ENCODE assay signal across 1 cellular context in the genomic region with DNA sequence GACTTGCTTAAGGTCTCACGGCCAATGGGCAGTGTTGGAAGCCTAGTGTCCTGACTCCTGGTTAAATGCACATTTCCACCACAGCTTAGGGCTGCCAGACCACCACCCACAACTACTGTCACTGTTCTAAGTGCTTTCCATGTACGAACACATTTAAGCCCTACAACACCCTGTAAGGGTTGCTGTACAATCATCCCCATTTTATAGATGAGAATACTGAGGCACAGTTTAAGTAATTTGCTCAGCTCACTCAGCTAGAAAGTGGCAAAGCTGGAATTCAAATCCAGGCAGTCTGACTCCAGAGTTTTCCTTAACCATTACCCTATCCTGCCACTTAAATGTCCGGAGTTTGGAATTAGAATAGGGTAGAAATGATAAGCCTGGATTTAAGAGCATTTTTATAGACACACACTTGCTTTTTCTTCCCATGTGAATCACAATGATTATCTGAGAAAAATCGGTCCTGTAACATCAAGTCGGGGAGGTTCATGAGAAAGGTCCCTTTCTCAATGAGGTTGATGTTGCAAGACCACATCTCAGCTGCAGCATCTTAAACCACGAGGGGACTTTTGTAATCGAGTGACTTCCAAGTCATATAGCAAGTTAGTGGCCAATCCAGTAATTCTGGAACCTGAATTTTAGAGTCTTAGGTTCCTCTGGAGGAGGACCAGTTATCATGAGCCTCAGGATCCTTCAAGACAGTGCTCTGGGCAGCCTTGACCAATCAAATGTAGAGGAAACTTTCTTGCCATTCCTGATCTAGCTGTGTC.
A peak's percentile ranks its signal among the peaks of the same experiment; 100 is the strongest.
TF ChIP-seq lines count a peak whose summit lies in the region.

No MANE protein-coding gene starts in this region.

TF ChIP-seq in GM12878, 131 proteins besides CTCF, POLR2A, EP300 and RAD21 (continues in another document):
- TF ChIP-seq, protein P1, sequence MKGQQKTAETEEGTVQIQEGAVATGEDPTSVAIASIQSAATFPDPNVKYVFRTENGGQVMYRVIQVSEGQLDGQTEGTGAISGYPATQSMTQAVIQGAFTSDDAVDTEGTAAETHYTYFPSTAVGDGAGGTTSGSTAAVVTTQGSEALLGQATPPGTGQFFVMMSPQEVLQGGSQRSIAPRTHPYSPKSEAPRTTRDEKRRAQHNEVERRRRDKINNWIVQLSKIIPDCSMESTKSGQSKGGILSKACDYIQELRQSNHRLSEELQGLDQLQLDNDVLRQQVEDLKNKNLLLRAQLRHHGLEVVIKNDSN (IDR thresholded peaks at IDR 0.05; ENCODE audit: borderline replicate concordance, extremely low read length, insufficient read depth, low read depth, low read length), result no peak
- no peak for TF ChIP-seq CHD1 (IDR thresholded peaks at IDR 0.05; ENCODE audit: low read depth, low read length)
- no peak for TF ChIP-seq GATAD2B (conservative IDR thresholded peaks at IDR 0.05; ENCODE audit: low read depth)
- 0 out of 2 replicates have a peak, but pooled peaks have one; percentile 27 for TF ChIP-seq EED (IDR thresholded peaks at IDR 0.05; ENCODE audit: low read depth)
- no peak for TF ChIP-seq SMAD1 (IDR thresholded peaks at IDR 0.05; ENCODE audit: low read depth, partially characterized antibody)
- peak in 1 of 2 experiments; percentile 23; a peak in 1 of 4 replicates for TF ChIP-seq IKZF2 (IDR thresholded peaks at IDR 0.05)
- no peak for TF ChIP-seq MXI1 (IDR thresholded peaks at IDR 0.05; ENCODE audit: low read depth, low read length)
- peak; percentile 72; the same call in 1 of the 2 replicates for TF ChIP-seq IRF4 (IDR thresholded peaks at IDR 0.05; ENCODE audit: low read depth, low read length)
- TF ChIP-seq, protein P2, sequence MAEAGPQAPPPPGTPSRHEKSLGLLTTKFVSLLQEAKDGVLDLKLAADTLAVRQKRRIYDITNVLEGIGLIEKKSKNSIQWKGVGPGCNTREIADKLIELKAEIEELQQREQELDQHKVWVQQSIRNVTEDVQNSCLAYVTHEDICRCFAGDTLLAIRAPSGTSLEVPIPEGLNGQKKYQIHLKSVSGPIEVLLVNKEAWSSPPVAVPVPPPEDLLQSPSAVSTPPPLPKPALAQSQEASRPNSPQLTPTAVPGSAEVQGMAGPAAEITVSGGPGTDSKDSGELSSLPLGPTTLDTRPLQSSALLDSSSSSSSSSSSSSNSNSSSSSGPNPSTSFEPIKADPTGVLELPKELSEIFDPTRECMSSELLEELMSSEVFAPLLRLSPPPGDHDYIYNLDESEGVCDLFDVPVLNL (IDR thresholded peaks at IDR 0.05; ENCODE audit: low read depth, low read length), result no peak
- TF ChIP-seq, protein P3, sequence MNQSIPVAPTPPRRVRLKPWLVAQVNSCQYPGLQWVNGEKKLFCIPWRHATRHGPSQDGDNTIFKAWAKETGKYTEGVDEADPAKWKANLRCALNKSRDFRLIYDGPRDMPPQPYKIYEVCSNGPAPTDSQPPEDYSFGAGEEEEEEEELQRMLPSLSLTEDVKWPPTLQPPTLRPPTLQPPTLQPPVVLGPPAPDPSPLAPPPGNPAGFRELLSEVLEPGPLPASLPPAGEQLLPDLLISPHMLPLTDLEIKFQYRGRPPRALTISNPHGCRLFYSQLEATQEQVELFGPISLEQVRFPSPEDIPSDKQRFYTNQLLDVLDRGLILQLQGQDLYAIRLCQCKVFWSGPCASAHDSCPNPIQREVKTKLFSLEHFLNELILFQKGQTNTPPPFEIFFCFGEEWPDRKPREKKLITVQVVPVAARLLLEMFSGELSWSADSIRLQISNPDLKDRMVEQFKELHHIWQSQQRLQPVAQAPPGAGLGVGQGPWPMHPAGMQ (IDR thresholded peaks at IDR 0.05; ENCODE audit: borderline replicate concordance), result no peak
- TF ChIP-seq NR2C2 (IDR thresholded peaks at IDR 0.05; ENCODE audit: borderline replicate concordance, control insufficient read depth, insufficient read length, low read depth), result no peak
- TF ChIP-seq CREM (IDR thresholded peaks at IDR 0.05; ENCODE audit: low read depth), result no peak
- no peak for TF ChIP-seq POLR2AphosphoS5 (IDR thresholded peaks at IDR 0.05; ENCODE audit: low read length)
- no peak for TF ChIP-seq HDGF (IDR thresholded peaks at IDR 0.05)
- no peak for TF ChIP-seq SP1 (IDR thresholded peaks at IDR 0.05; ENCODE audit: low read depth, low read length)
- TF ChIP-seq TCF3 (IDR thresholded peaks at IDR 0.05; ENCODE audit: borderline replicate concordance, insufficient read depth, low read depth, low read length), result no peak
- no peak for TF ChIP-seq CHD2 (IDR thresholded peaks at IDR 0.05; ENCODE audit: borderline replicate concordance, low read depth, low read length)
- TF ChIP-seq ESRRA (IDR thresholded peaks at IDR 0.05; ENCODE audit: low read length), result no peak
- no peak for TF ChIP-seq SIX5 (IDR thresholded peaks at IDR 0.05; ENCODE audit: low read depth, low read length, severe bottlenecking)
- TF ChIP-seq MEF2A (IDR thresholded peaks at IDR 0.05; ENCODE audit: insufficient read depth, low read depth, low read length), result no peak
- TF ChIP-seq MTA3 (IDR thresholded peaks at IDR 0.05; ENCODE audit: borderline replicate concordance, low read length), result 0 out of 2 replicates have a peak, but pooled peaks have one; percentile 28
- TF ChIP-seq, protein P4, sequence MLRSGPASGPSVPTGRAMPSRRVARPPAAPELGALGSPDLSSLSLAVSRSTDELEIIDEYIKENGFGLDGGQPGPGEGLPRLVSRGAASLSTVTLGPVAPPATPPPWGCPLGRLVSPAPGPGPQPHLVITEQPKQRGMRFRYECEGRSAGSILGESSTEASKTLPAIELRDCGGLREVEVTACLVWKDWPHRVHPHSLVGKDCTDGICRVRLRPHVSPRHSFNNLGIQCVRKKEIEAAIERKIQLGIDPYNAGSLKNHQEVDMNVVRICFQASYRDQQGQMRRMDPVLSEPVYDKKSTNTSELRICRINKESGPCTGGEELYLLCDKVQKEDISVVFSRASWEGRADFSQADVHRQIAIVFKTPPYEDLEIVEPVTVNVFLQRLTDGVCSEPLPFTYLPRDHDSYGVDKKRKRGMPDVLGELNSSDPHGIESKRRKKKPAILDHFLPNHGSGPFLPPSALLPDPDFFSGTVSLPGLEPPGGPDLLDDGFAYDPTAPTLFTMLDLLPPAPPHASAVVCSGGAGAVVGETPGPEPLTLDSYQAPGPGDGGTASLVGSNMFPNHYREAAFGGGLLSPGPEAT (IDR thresholded peaks at IDR 0.05; ENCODE audit: low read depth), result no peak
- TF ChIP-seq, protein P5, sequence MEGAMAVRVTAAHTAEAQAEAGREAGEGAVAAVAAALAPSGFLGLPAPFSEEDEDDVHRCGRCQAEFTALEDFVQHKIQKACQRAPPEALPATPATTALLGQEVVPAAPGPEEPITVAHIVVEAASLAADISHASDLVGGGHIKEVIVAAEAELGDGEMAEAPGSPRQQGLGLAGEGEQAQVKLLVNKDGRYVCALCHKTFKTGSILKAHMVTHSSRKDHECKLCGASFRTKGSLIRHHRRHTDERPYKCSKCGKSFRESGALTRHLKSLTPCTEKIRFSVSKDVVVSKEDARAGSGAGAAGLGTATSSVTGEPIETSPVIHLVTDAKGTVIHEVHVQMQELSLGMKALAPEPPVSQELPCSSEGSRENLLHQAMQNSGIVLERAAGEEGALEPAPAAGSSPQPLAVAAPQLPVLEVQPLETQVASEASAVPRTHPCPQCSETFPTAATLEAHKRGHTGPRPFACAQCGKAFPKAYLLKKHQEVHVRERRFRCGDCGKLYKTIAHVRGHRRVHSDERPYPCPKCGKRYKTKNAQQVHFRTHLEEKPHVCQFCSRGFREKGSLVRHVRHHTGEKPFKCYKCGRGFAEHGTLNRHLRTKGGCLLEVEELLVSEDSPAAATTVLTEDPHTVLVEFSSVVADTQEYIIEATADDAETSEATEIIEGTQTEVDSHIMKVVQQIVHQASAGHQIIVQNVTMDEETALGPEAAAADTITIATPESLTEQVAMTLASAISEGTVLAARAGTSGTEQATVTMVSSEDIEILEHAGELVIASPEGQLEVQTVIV (IDR thresholded peaks at IDR 0.05; ENCODE audit: borderline replicate concordance, partially characterized antibody), result no peak
- TF ChIP-seq SUZ12 (IDR thresholded peaks at IDR 0.05; ENCODE audit: unreplicated experiment), result no peak
- TF ChIP-seq BRCA1 (IDR thresholded peaks at IDR 0.05; ENCODE audit: low read depth, low read length), result no peak
- no peak for TF ChIP-seq GABPA (IDR thresholded peaks at IDR 0.05; ENCODE audit: low read depth)
- TF ChIP-seq RBBP5 (conservative IDR thresholded peaks at IDR 0.05), result no peak
- TF ChIP-seq DPF2 (IDR thresholded peaks at IDR 0.05), result 0 out of 2 replicates have a peak, but pooled peaks have one; percentile 19
- TF ChIP-seq, protein P6, sequence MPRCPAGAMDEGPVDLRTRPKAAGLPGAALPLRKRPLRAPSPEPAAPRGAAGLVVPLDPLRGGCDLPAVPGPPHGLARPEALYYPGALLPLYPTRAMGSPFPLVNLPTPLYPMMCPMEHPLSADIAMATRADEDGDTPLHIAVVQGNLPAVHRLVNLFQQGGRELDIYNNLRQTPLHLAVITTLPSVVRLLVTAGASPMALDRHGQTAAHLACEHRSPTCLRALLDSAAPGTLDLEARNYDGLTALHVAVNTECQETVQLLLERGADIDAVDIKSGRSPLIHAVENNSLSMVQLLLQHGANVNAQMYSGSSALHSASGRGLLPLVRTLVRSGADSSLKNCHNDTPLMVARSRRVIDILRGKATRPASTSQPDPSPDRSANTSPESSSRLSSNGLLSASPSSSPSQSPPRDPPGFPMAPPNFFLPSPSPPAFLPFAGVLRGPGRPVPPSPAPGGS (IDR thresholded peaks at IDR 0.05; ENCODE audit: borderline replicate concordance, insufficient read depth, low read depth, low read length, poor library complexity, severe bottlenecking), result no peak
- TF ChIP-seq JUNB (IDR thresholded peaks at IDR 0.05), result peak; percentile 58; the same call in 1 of the 2 replicates
- TF ChIP-seq TCF7 (IDR thresholded peaks at IDR 0.05; ENCODE audit: borderline replicate concordance), result no peak
- no peak for TF ChIP-seq ZNF217 (IDR thresholded peaks at IDR 0.05)
- peak in 1 of 2 experiments; percentile 14; a peak in 1 of 4 replicates for TF ChIP-seq BHLHE40 (IDR thresholded peaks at IDR 0.05; ENCODE audit: borderline replicate concordance in 1 of 2, low read depth in 2 of 2, low read length in 1 of 2)
- no peak for TF ChIP-seq KLF5 (IDR thresholded peaks at IDR 0.05; ENCODE audit: partially characterized antibody)
- TF ChIP-seq CBX3 (IDR thresholded peaks at IDR 0.05; ENCODE audit: borderline replicate concordance, low read depth), result no peak
- no peak for TF ChIP-seq ZNF384 (IDR thresholded peaks at IDR 0.05; ENCODE audit: borderline replicate concordance, low read depth, low read length)
- TF ChIP-seq, protein P7, sequence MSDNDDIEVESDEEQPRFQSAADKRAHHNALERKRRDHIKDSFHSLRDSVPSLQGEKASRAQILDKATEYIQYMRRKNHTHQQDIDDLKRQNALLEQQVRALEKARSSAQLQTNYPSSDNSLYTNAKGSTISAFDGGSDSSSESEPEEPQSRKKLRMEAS (IDR thresholded peaks at IDR 0.05; ENCODE audit: low read depth, low read length), result no peak
- TF ChIP-seq KDM1A (IDR thresholded peaks at IDR 0.05; ENCODE audit: borderline replicate concordance), result no peak
- TF ChIP-seq, protein P8, sequence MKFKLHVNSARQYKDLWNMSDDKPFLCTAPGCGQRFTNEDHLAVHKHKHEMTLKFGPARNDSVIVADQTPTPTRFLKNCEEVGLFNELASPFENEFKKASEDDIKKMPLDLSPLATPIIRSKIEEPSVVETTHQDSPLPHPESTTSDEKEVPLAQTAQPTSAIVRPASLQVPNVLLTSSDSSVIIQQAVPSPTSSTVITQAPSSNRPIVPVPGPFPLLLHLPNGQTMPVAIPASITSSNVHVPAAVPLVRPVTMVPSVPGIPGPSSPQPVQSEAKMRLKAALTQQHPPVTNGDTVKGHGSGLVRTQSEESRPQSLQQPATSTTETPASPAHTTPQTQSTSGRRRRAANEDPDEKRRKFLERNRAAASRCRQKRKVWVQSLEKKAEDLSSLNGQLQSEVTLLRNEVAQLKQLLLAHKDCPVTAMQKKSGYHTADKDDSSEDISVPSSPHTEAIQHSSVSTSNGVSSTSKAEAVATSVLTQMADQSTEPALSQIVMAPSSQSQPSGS (IDR thresholded peaks at IDR 0.05; ENCODE audit: low read length), result peak; percentile 69
- no peak for TF ChIP-seq ZZZ3 (IDR thresholded peaks at IDR 0.05; ENCODE audit: control insufficient read depth, insufficient read length, low read depth)
- no peak for TF ChIP-seq MYB (IDR thresholded peaks at IDR 0.05; ENCODE audit: borderline replicate concordance, low read depth, low read length)
- TF ChIP-seq, protein P9, sequence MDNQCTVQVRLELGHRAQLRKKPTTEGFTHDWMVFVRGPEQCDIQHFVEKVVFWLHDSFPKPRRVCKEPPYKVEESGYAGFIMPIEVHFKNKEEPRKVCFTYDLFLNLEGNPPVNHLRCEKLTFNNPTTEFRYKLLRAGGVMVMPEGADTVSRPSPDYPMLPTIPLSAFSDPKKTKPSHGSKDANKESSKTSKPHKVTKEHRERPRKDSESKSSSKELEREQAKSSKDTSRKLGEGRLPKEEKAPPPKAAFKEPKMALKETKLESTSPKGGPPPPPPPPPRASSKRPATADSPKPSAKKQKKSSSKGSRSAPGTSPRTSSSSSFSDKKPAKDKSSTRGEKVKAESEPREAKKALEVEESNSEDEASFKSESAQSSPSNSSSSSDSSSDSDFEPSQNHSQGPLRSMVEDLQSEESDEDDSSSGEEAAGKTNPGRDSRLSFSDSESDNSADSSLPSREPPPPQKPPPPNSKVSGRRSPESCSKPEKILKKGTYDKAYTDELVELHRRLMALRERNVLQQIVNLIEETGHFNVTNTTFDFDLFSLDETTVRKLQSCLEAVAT (IDR thresholded peaks at IDR 0.05), result no peak
- TF ChIP-seq SIN3A (IDR thresholded peaks at IDR 0.05; ENCODE audit: low read depth, low read length), result no peak
- TF ChIP-seq ZBED1 (IDR thresholded peaks at IDR 0.05; ENCODE audit: borderline replicate concordance), result no peak
- no peak for TF ChIP-seq PML (IDR thresholded peaks at IDR 0.05; ENCODE audit: low read length)
- no peak for TF ChIP-seq STAT3 (IDR thresholded peaks at IDR 0.05; ENCODE audit: low read depth, low read length)
- no peak for TF ChIP-seq SMC3 (IDR thresholded peaks at IDR 0.05; ENCODE audit: borderline replicate concordance, low read length)
- TF ChIP-seq YY1 (IDR thresholded peaks at IDR 0.05; ENCODE audit: low read depth, low read length), result no peak
- TF ChIP-seq RUNX3 (IDR thresholded peaks at IDR 0.05; ENCODE audit: low read length), result peak; percentile 91
- no peak for TF ChIP-seq RCOR1 (conservative IDR thresholded peaks at IDR 0.05; ENCODE audit: low read depth, low read length)
- no peak for TF ChIP-seq EZH2 (IDR thresholded peaks at IDR 0.05; ENCODE audit: borderline replicate concordance, control insufficient read depth, low read depth, low read length)
- TF ChIP-seq TCF12 (IDR thresholded peaks at IDR 0.05; ENCODE audit: low read depth, low read length), result peak; percentile 40; the same call in 1 of the 2 replicates
- TF ChIP-seq ZNF207 (IDR thresholded peaks at IDR 0.05; ENCODE audit: borderline replicate concordance), result no peak
- no peak for TF ChIP-seq SPI1 (IDR thresholded peaks at IDR 0.05; ENCODE audit: borderline replicate concordance, insufficient read depth, low read depth, low read length)
- TF ChIP-seq, protein P10, sequence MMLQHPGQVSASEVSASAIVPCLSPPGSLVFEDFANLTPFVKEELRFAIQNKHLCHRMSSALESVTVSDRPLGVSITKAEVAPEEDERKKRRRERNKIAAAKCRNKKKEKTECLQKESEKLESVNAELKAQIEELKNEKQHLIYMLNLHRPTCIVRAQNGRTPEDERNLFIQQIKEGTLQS (IDR thresholded peaks at IDR 0.05; ENCODE audit: borderline replicate concordance, extremely low read depth, low read depth, low read length), result no peak
